ENCODE assay signal across 8 cellular contexts in genomic region chr21:31873275-31873695, GRCh38. TPM values are rescaled to one million over a fixed set of nuclear protein-coding genes. Genes with fewer than 3 reads are reported as not detected.
DNase-seq lines count a peak whose midpoint lies in the region; ATAC-seq and TF ChIP-seq lines count a peak whose summit lies in the region.

No MANE protein-coding gene starts in this region.

- POLR2A ChIA-PET in activated CD4-positive, alpha-beta memory T cell treated with anti-CD3 and anti-CD28 coated beads, Interleukin-2, amount 10 ng/mL, durations not matched to agents 7 days and 5 days (lab: Charles Lee): no interaction called here
- POLR2A ChIA-PET in RWPE1 (lab: Yijun Ruan, JAX; ENCODE audit: low non-redundant PET): no interaction called here

- intact Hi-C loops in posterior vena cava (cut with DNase I): no loop called here

- peaks cover 54% of the 10 kb centered on the region for H3K27me3 Mint-ChIP-seq in activated CD4-positive, alpha-beta memory T cell treated with anti-CD3 and anti-CD28 coated beads, Interleukin-2, amount 10 ng/mL, durations not matched to agents 7 days and 5 days

- H3K9me3 ChIP-seq in NT2/D1 (ENCODE audit: insufficient read depth, low read length): peaks cover 6% of the 10 kb centered on the region; the same call in 1 of the 2 replicates
- H3K9me3 ChIP-seq in right atrium auricular region: no peaks in the 10 kb centered on the region
- H3K9me3 ChIP-seq in skeletal muscle tissue (ENCODE audit: control insufficient read depth in 3 of 3, low read length in 3 of 3): no peaks in the 10 kb centered on the region

- H3K27me3 ChIP-seq in H7 (ENCODE audit: control insufficient read depth, insufficient read depth, low read length) (peaks cover 16% of the 10 kb centered on the region), NT2/D1 (ENCODE audit: insufficient read depth, insufficient read length) (peaks cover 19% of the 10 kb centered on the region), right atrium auricular region (no peaks in the 10 kb centered on the region), skeletal muscle tissue (ENCODE audit: control insufficient read depth in 3 of 3, insufficient read depth in 3 of 3, low read length in 3 of 3) (peaks cover 30 to 51% (median 38%) of the 10 kb centered on the region in 3 donors)

- no peak overlapping the region for H3K4me3 Mint-ChIP-seq in activated CD4-positive, alpha-beta memory T cell treated with anti-CD3 and anti-CD28 coated beads, Interleukin-2, amount 10 ng/mL, durations not matched to agents 7 days and 5 days

- CTCF ChIA-PET in activated CD4-positive, alpha-beta memory T cell treated with anti-CD3 and anti-CD28 coated beads, Interleukin-2, amount 10 ng/mL, durations not matched to agents 7 days and 5 days (lab: Charles Lee): interaction anchor here (1.5 kb wide), 1 partner anchor 385 kb away, joined by 4 read pairs; no protein-coding TSS in a partner anchor
- CTCF ChIA-PET in RWPE1 (lab: Yijun Ruan, JAX): interaction anchor here (1.1 kb wide), 1 partner anchor 92 kb away, joined by 3 read pairs; no protein-coding TSS in a partner anchor

- H3K9ac ChIP-seq in NT2/D1 (ENCODE audit: insufficient read length, low read depth) (peak overlapping the region; percentile 93), skeletal muscle tissue (ENCODE audit: low read depth in 1 of 3, low read length in 3 of 3) (peak overlapping the region in 1 of 3 donors; percentile 16)

- TF ChIP-seq CTCF in right atrium auricular region (IDR thresholded peaks at IDR 0.05) (no peak), RWPE1 (conservative IDR thresholded peaks at IDR 0.05; ENCODE audit: low read depth) (no peak)

- H3K4me1 Mint-ChIP-seq in activated CD4-positive, alpha-beta memory T cell treated with anti-CD3 and anti-CD28 coated beads, Interleukin-2, amount 10 ng/mL, durations not matched to agents 7 days and 5 days: peaks cover 6% of the 10 kb centered on the region

- no peaks in the 10 kb centered on the region for H3K36me3 Mint-ChIP-seq in activated CD4-positive, alpha-beta memory T cell treated with anti-CD3 and anti-CD28 coated beads, Interleukin-2, amount 10 ng/mL, durations not matched to agents 7 days and 5 days (ENCODE audit: low read depth)

- peak overlapping the region; percentile 72 for H3K4me3 ChIP-seq in H7 (ENCODE audit: insufficient read depth, low read depth, low read length)
- peak overlapping the region; percentile 73 for H3K4me3 ChIP-seq in NT2/D1 (ENCODE audit: insufficient read length, low read depth)
- peak overlapping the region; percentile 45 to 59 for H3K4me3 ChIP-seq in right atrium auricular region
- peak overlapping the region in 2 of 3 donors; percentile 49 to 58 for H3K4me3 ChIP-seq in skeletal muscle tissue (ENCODE audit: low read length in 3 of 3)

- DNase-seq in H7 (peak; percentile 84), NT2/D1 (ENCODE audit: low read depth, low spot score) (no peak), right atrium auricular region (ENCODE audit: low spot score) (no peak), RWPE1 (ENCODE audit: low spot score) (no peak), posterior vena cava (ENCODE audit: low spot score) (no peak)
- no peak for DNase-seq in activated CD4-positive, alpha-beta memory T cell treated with anti-CD3 and anti-CD28 coated beads, Interleukin-2, amount 10 ng/mL, durations not matched to agents 7 days and 5 days

- no peak for ATAC-seq in GM19328 (IDR thresholded peaks at IDR 0.05; ENCODE audit: unreplicated experiment)

- no peaks in the 10 kb centered on the region for H3K36me3 ChIP-seq in H7 (replicated peaks; ENCODE audit: control insufficient read depth, insufficient read depth, low read length)
- peaks cover 19% of the 10 kb centered on the region for H3K36me3 ChIP-seq in NT2/D1 (ENCODE audit: insufficient read depth, insufficient read length, low read length)
- H3K36me3 ChIP-seq in right atrium auricular region: no peaks in the 10 kb centered on the region
- H3K36me3 ChIP-seq in skeletal muscle tissue (ENCODE audit: control insufficient read depth in 3 of 3, insufficient read depth in 3 of 3, low read length in 3 of 3): no peaks in the 10 kb centered on the region

- no peak overlapping the region for H3K27ac Mint-ChIP-seq in activated CD4-positive, alpha-beta memory T cell treated with anti-CD3 and anti-CD28 coated beads, Interleukin-2, amount 10 ng/mL, durations not matched to agents 7 days and 5 days

- H3K27ac ChIP-seq in right atrium auricular region (no peak overlapping the region), skeletal muscle tissue (ENCODE audit: low read depth, low read length) (no peak overlapping the region), RWPE1 (no peak overlapping the region)

- H3K4me1 ChIP-seq in NT2/D1 (ENCODE audit: insufficient read depth, insufficient read length) (peaks cover 5% of the 10 kb centered on the region), right atrium auricular region (peaks cover 0 to 28% of the 10 kb centered on the region in 2 donors), skeletal muscle tissue (ENCODE audit: control insufficient read depth in 3 of 3, insufficient read depth in 3 of 3, low read length in 3 of 3) (peaks cover 5 to 14% (median 12%) of the 10 kb centered on the region in 3 donors)

- H3K9me3 Mint-ChIP-seq in activated CD4-positive, alpha-beta memory T cell treated with anti-CD3 and anti-CD28 coated beads, Interleukin-2, amount 10 ng/mL, durations not matched to agents 7 days and 5 days: no peaks in the 10 kb centered on the region

RNA-seq across cellular contexts. Expression of gene HUNK, which starts 0.5 kb away (rescaled TPM):
- 3.2 and 6.8 TPM in 2 replicates for total RNA-seq in H7 (2014; rRNA removed; shearing (Covaris generic))
- total RNA-seq in right atrium auricular region: 1 to 10 TPM in 1 of 2 donors, under 1 TPM in 1; 0.20 to 2.0 TPM
- 3.1 TPM for total RNA-seq in skeletal muscle tissue
- under 1 TPM; 0.03 to 0.05 TPM for total RNA-seq in activated CD4-positive, alpha-beta memory T cell treated with anti-CD3 and anti-CD28 coated beads, Interleukin-2, amount 10 ng/mL, durations not matched to agents 7 days and 5 days
- total RNA-seq in posterior vena cava: 10 to 100 TPM in 1 of 2 donors, 1 to 10 TPM in 1; 6.9 to 11.8 TPM
